ENCODE assay signal across 27 cellular contexts in the genomic region with DNA sequence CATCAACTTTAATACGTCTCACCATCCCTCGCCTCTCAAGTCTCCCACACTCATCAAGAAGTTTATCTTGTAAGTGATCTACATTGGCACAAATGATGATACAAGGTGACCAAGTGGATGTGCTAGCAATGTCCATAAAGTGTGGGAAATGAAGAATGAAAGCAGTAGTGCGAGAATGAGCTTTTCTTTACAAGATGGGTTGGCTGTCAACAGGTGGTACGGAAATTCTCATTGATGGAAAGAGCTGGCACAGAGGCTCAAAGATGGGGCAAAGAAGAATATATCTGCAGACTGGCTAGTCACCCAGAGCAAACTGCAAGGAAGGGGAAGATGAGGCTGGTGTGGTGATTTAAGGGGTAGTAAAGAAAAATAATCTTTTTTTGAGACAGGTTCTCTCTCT.
"Had no signal": no experiment of that assay in that cellular context is flagged by ENCODE, and none has a peak within 500 bp of the region (broad histone marks: within the 10 kb centered on the region; RNA-seq: fewer than 3 reads in every experiment).

No MANE protein-coding gene starts in this region.

- H3K4me1 ChIP-seq: colonic mucosa, esophagus muscularis mucosa, esophagus squamous epithelium, foreskin keratinocyte, gastrocnemius medialis, gastroesophageal sphincter, heart left ventricle, heart right ventricle had no signal

- H3K27me3 ChIP-seq: colonic mucosa, dorsolateral prefrontal cortex, esophagus muscularis mucosa, esophagus squamous epithelium, foreskin keratinocyte, gastrocnemius medialis, gastroesophageal sphincter, heart left ventricle, heart right ventricle had no signal

- H3K9me3 ChIP-seq: colonic mucosa, esophagus muscularis mucosa, esophagus squamous epithelium, gastrocnemius medialis, gastroesophageal sphincter, heart left ventricle, heart right ventricle had no signal

- H3K4me3 ChIP-seq: colonic mucosa, coronary artery, dorsolateral prefrontal cortex, esophagus muscularis mucosa, esophagus squamous epithelium, gastrocnemius medialis, gastroesophageal sphincter, heart left ventricle, heart right ventricle had no signal

- DNase-seq: colonic mucosa; cortex of kidney; dermis blood vessel endothelial cell; dorsolateral prefrontal cortex; effector CD4-positive, alpha-beta T cell; effector CD8-positive, alpha-beta T cell; effector memory CD4-positive, alpha-beta T cell; effector memory CD8-positive, alpha-beta T cell; endodermal cell; erythroblast; esophagus squamous epithelium; foreskin fibroblast; foreskin keratinocyte; foreskin melanocyte; gastrocnemius medialis; glutamatergic neuron; head of caudate nucleus; heart left ventricle; heart right ventricle had no signal

- FAIRE-seq: colon, endometrium, frontal cortex had no signal

- ATAC-seq: effector memory CD8-positive, alpha-beta T cell; esophagus mucosa; foreskin keratinocyte; gastrocnemius medialis; gastroesophageal sphincter; heart left ventricle; heart right ventricle had no signal

- H3K27ac ChIP-seq: colonic mucosa, coronary artery, dorsolateral prefrontal cortex, epithelial cell of prostate, esophagus muscularis mucosa, esophagus squamous epithelium, foreskin keratinocyte, gastrocnemius medialis, gastroesophageal sphincter, heart left ventricle, heart right ventricle had no signal

- H3K36me3 ChIP-seq: colonic mucosa, esophagus muscularis mucosa, esophagus squamous epithelium, gastrocnemius medialis, gastroesophageal sphincter, heart left ventricle, heart right ventricle had no signal
